Comparison of ENCODE assay signal across 34 cellular contexts in the genomic region with DNA sequence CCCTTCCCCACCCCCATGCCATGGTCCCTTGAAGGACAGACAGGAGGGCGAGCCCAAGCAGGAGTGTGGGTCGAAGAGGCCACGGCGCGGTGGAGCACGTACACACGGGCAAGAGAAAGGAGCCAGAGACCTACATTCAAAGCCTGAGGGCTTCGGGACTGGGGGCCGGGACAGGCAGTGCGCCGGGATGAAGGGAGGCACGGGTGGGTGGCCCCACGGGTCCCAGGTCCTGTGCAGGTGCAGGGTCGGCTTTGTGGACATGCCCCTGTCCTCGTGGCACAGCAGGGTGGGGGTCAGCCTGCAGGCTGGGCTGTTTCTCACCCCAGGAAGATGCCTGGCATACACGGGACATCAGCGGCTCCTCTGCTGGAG.
"Had no signal": no experiment of that assay in that cellular context is flagged by ENCODE, and none has a peak within 500 bp of the region (broad histone marks: within the 10 kb centered on the region; RNA-seq: fewer than 3 reads in every experiment).

No MANE protein-coding gene starts in this region.

- H3K9me3 Mint-ChIP-seq: activated CD4-positive, alpha-beta memory T cell treated with anti-CD3 and anti-CD28 coated beads for 36 hours; activated CD4-positive, alpha-beta T cell treated with anti-CD3 and anti-CD28 coated beads, Interleukin-2, amount 10 ng/mL, durations not matched to agents 24 days and 14 days; activated naive CD4-positive, alpha-beta T cell treated with anti-CD3 and anti-CD28 coated beads, Interleukin-2, amount 10 ng/mL, durations not matched to agents 7 days and 5 days; activated T-helper 1 cell treated with anti-CD3 and anti-CD28 coated beads, Interleukin-12 subunit alpha, Interleukin-12 subunit beta, Interleukin-2, Interleukin-4 antibody, amounts not matched to agents 30 ng/mL and 10 ng/mL and 1 ng/mL, durations not matched to agents 14 hours and 24 hours and 36 hours; activated T-helper 2 cell treated with anti-CD3 and anti-CD28 coated beads, Interferon-gamma antibody, Interleukin-2, Interleukin-4, amounts not matched to agents 10 μg/mL and 5 μg/mL and 100 μg/mL, durations not matched to agents 14 hours and 24 hours and 36 hours; dendritic cell treated with granulocyte-macrophage colony-stimulating factor and Interleukin-4, amounts not matched to agents 40 ng/mL and 50 ng/mL, for 4 days; endodermal cell; T-cell had no signal

- ATAC-seq: activated CD4-positive, alpha-beta T cell treated with anti-CD3 and anti-CD28 coated beads for 36 hours; activated CD8-positive, alpha-beta memory T cell treated with anti-CD3 and anti-CD28 coated beads, Interleukin-2, amount 10 ng/mL, durations not matched to agents 7 days and 5 days; activated CD8-positive, alpha-beta T cell treated with anti-CD3 and anti-CD28 coated beads, Interleukin-2, amount 10 ng/mL, durations not matched to agents 7 days and 5 days; body of pancreas; foreskin keratinocyte; gastrocnemius medialis; heart left ventricle; T-cell had no signal

- H3K9me3 ChIP-seq: body of pancreas, esophagus muscularis mucosa, gastrocnemius medialis, heart left ventricle had no signal

- H3K4me3 ChIP-seq: body of pancreas, cardiac muscle cell, coronary artery, dorsolateral prefrontal cortex, esophagus muscularis mucosa, gastrocnemius medialis, heart left ventricle had no signal

- H3K4me1 ChIP-seq: foreskin keratinocyte had no signal

- H3K36me3 Mint-ChIP-seq: activated CD4-positive, alpha-beta memory T cell treated with anti-CD3 and anti-CD28 coated beads for 36 hours; activated CD8-positive, alpha-beta memory T cell treated with anti-CD3 and anti-CD28 coated beads, Interleukin-2, amount 10 ng/mL, durations not matched to agents 7 days and 5 days; activated naive CD4-positive, alpha-beta T cell treated with anti-CD3 and anti-CD28 coated beads, Interleukin-2, amount 10 ng/mL, durations not matched to agents 7 days and 5 days; activated naive CD8-positive, alpha-beta T cell; T-cell had no signal

- H3K36me3 ChIP-seq: cardiac muscle cell, esophagus muscularis mucosa, gastrocnemius medialis, heart left ventricle had no signal

- H3K4me3 Mint-ChIP-seq: activated CD4-positive, alpha-beta memory T cell treated with anti-CD3 and anti-CD28 coated beads for 36 hours; activated CD4-positive, alpha-beta T cell treated with anti-CD3 and anti-CD28 coated beads for 36 hours; activated CD4-positive, alpha-beta T cell treated with anti-CD3 and anti-CD28 coated beads, Interleukin-2, amount 10 ng/mL, durations not matched to agents 24 days and 14 days; activated CD8-positive, alpha-beta memory T cell treated with anti-CD3 and anti-CD28 coated beads, Interleukin-2, amount 10 ng/mL, durations not matched to agents 7 days and 5 days; activated CD8-positive, alpha-beta T cell treated with anti-CD3 and anti-CD28 coated beads, Interleukin-2, amount 10 ng/mL, durations not matched to agents 7 days and 5 days; activated naive CD4-positive, alpha-beta T cell treated with anti-CD3 and anti-CD28 coated beads, Interleukin-2, amount 10 ng/mL, durations not matched to agents 7 days and 5 days; activated naive CD8-positive, alpha-beta T cell; activated T-helper 1 cell treated with anti-CD3 and anti-CD28 coated beads, Interleukin-12 subunit alpha, Interleukin-12 subunit beta, Interleukin-2, Interleukin-4 antibody, amounts not matched to agents 30 ng/mL and 10 ng/mL and 1 ng/mL, durations not matched to agents 14 hours and 24 hours and 36 hours; dendritic cell treated with granulocyte-macrophage colony-stimulating factor and Interleukin-4, amounts not matched to agents 40 ng/mL and 50 ng/mL, for 4 days; endodermal cell had no signal

- H3K27ac Mint-ChIP-seq: activated CD4-positive, alpha-beta memory T cell treated with anti-CD3 and anti-CD28 coated beads for 36 hours; activated CD4-positive, alpha-beta T cell treated with anti-CD3 and anti-CD28 coated beads for 36 hours; activated CD4-positive, alpha-beta T cell treated with anti-CD3 and anti-CD28 coated beads, Interleukin-2, amount 10 ng/mL, durations not matched to agents 24 days and 14 days; activated CD8-positive, alpha-beta memory T cell treated with anti-CD3 and anti-CD28 coated beads, Interleukin-2, amount 10 ng/mL, durations not matched to agents 7 days and 5 days; activated naive CD4-positive, alpha-beta T cell treated with anti-CD3 and anti-CD28 coated beads, Interleukin-2, amount 10 ng/mL, durations not matched to agents 7 days and 5 days; activated naive CD8-positive, alpha-beta T cell; activated T-helper 1 cell treated with anti-CD3 and anti-CD28 coated beads, Interleukin-12 subunit alpha, Interleukin-12 subunit beta, Interleukin-2, Interleukin-4 antibody, amounts not matched to agents 30 ng/mL and 10 ng/mL and 1 ng/mL, durations not matched to agents 14 hours and 24 hours and 36 hours; activated T-helper 2 cell treated with anti-CD3 and anti-CD28 coated beads, Interferon-gamma antibody, Interleukin-2, Interleukin-4, amounts not matched to agents 10 μg/mL and 5 μg/mL and 100 μg/mL, durations not matched to agents 14 hours and 24 hours and 36 hours; dendritic cell treated with granulocyte-macrophage colony-stimulating factor and Interleukin-4, amounts not matched to agents 40 ng/mL and 50 ng/mL, for 4 days; endodermal cell; T-cell had no signal

- DNase-seq: activated CD4-positive, alpha-beta memory T cell treated with anti-CD3 and anti-CD28 coated beads for 36 hours; activated CD4-positive, alpha-beta T cell treated with anti-CD3 and anti-CD28 coated beads for 36 hours; activated CD4-positive, alpha-beta T cell treated with anti-CD3 and anti-CD28 coated beads, Interleukin-2, amount 10 ng/mL, durations not matched to agents 24 days and 14 days; activated CD4-positive, CD25-positive, alpha-beta regulatory T cell; activated CD4-positive, CD25-positive, alpha-beta regulatory T cell treated with anti-CD3 and anti-CD28 coated beads, Interleukin-2, amount 50 U/mL, for 72 hours; activated CD8-positive, alpha-beta memory T cell treated with anti-CD3 and anti-CD28 coated beads, Interleukin-2, amount 10 ng/mL, durations not matched to agents 7 days and 5 days; activated CD8-positive, alpha-beta memory T cell treated with anti-CD3 and anti-CD28 coated beads, Interleukin-2, amount 50 U/mL, for 4 hours; activated CD8-positive, alpha-beta T cell treated with anti-CD3 and anti-CD28 coated beads, Interleukin-2, amount 10 ng/mL, durations not matched to agents 7 days and 5 days; activated effector memory CD4-positive, alpha-beta T cell treated with anti-CD3 and anti-CD28 coated beads, Interleukin-2, amount 50 U/mL, for 16 hours; activated naive CD4-positive, alpha-beta T cell treated with anti-CD3 and anti-CD28 coated beads, Interleukin-2, amount 10 ng/mL, durations not matched to agents 7 days and 5 days; activated T-cell treated with anti-CD3 and anti-CD28 coated beads, Interleukin-2, amount 50 U/mL, for 1 hour; activated T-cell treated with anti-CD3 and anti-CD28 coated beads, Interleukin-2, amount 50 U/mL, for 48 hours; amniotic stem cell; aorta; body of pancreas; central memory CD4-positive, alpha-beta T cell; cerebellar nuclear complex; dorsolateral prefrontal cortex; effector memory CD4-positive, alpha-beta T cell; endodermal cell; erythroblast; foreskin keratinocyte; gastrocnemius medialis; glutamatergic neuron; heart left ventricle; T-cell; T-helper 2 cell had no signal

- H3K4me1 Mint-ChIP-seq: endodermal cell had no signal

- H3K27ac ChIP-seq: body of pancreas, cardiac muscle cell, coronary artery, esophagus muscularis mucosa, foreskin keratinocyte, gastrocnemius medialis, heart left ventricle had no signal
